In the genomic region with DNA sequence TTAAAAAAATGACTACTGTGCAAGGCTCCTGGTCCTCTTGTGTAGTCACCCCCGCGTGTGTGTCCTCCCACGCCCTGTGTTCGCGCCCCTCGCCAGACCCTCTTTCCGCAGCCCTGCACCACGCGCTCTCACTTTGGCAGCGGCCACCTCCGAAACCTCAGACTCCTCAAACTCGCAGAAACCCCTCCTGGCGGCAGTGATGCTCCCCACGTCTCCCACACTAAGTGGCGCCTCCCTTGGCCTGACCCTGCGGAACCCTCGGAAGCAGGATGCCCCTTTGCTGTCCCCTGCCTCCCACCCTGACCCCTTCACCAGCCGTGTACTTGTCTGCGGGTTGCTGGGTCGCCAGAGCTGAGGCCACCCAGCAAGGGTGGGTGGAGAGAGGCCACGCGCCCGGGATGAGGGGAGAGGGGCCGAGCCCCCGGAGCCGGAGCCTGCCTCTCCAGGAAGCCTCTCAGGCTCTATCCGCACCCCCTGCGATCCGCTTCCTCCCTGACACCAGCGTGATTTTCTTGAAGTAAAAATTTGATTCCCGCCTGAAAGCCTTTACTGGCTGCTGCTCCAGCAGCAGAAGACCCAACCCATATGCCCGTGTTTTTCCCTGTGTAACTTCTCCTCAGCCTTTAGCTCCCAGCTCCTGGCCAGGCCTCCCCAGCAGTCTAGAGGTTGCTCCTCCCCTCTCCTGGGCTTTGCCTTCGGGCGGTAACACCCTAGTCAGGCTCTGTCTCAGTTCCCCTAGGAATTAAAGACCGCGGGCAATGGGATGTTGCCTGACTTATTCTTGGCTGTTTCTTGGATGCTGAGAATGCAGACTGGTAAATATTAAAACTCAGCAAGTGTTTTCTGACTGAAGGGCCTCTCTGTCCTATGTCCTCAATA, we compare ENCODE assay signal across 21 cellular contexts. TPM values are rescaled to one million over a fixed set of nuclear protein-coding genes. Genes with fewer than 3 reads are reported as not detected.
DNase-seq lines count a peak whose midpoint lies in the region; FAIRE-seq and TF ChIP-seq lines count a peak whose summit lies in the region.
"Had no signal": no experiment of that assay in that cellular context is flagged by ENCODE, and none has a peak within 500 bp of the region (broad histone marks: within the 10 kb centered on the region; RNA-seq: fewer than 3 reads in every experiment).

No MANE protein-coding gene starts in this region.

- no peak for TF ChIP-seq RAD21 in H1 (IDR thresholded peaks at IDR 0.05 in 1 of 2, conservative IDR thresholded peaks at IDR 0.05 in 1 of 2; ENCODE audit: low read depth in 2 of 2, low read length in 2 of 2)

- H3K4me3 Mint-ChIP-seq in nephron progenitor cell (no peak overlapping the region), neural progenitor cell (no peak overlapping the region)
- H3K4me3 Mint-ChIP-seq: CD4-positive, alpha-beta T cell; HFFc6 had no signal

- H3K27me3 Mint-ChIP-seq in nephron progenitor cell (ENCODE audit: low read depth, poor library complexity): peaks cover 2% of the 10 kb centered on the region
- peaks cover 1% of the 10 kb centered on the region for H3K27me3 Mint-ChIP-seq in neural progenitor cell (ENCODE audit: insufficient read depth, low read depth)
- H3K27me3 Mint-ChIP-seq: CD4-positive, alpha-beta T cell had no signal

- no peak overlapping the region for H2BK20ac ChIP-seq in H1 (ENCODE audit: low read length)

- H3K4me2 ChIP-seq in H1 (ENCODE audit: insufficient read depth in 1 of 2, low read depth in 2 of 2, low read length in 2 of 2) (no peak overlapping the region), trophoblast cell (ENCODE audit: low read length) (no peak overlapping the region), neural progenitor cell (no peak overlapping the region)

- H4K91ac ChIP-seq in H1 (replicated peaks; ENCODE audit: insufficient read length, low read length) (no peak overlapping the region), trophoblast cell (ENCODE audit: low read depth, low read length) (peak overlapping the region; percentile 49)

- H2BK12ac ChIP-seq in H1 (ENCODE audit: low read depth, low read length): no peak overlapping the region
- H2BK12ac ChIP-seq in trophoblast cell (ENCODE audit: low read length): peak overlapping the region; percentile 11

- no peak overlapping the region for H3K27ac Mint-ChIP-seq in nephron progenitor cell
- H3K27ac Mint-ChIP-seq in neural progenitor cell: no peak overlapping the region
- H3K27ac Mint-ChIP-seq: CD4-positive, alpha-beta T cell; HFFc6 had no signal

- H3K9me3 ChIP-seq in H1 (ENCODE audit: insufficient read depth in 2 of 2, low read depth in 1 of 2, low read length in 1 of 2) (no peaks in the 10 kb centered on the region), trophoblast cell (ENCODE audit: insufficient read depth, low read depth, low read length) (no peaks in the 10 kb centered on the region), neural progenitor cell (ENCODE audit: low read depth) (no peaks in the 10 kb centered on the region)
- H3K9me3 ChIP-seq: MG63, SJCRH30 had no signal

- peak; percentile 25 for DNase-seq in H7
- DNase-seq in H1 (ENCODE audit: low read depth in 1 of 2, low spot score in 2 of 2): no peak
- no peak for DNase-seq in trophoblast cell
- DNase-seq in nephron progenitor cell: no peak
- DNase-seq in pons (ENCODE audit: low spot score): no peak
- no peak for DNase-seq in NCI-H2081 treated with DMSO at 0.1 percent for 48 hours (lab: John Stamatoyannopoulos, UW)
- no peak for DNase-seq in neural progenitor cell (ENCODE audit: low spot score)
- DNase-seq: CD4-positive, alpha-beta T cell; COR-L47; GF-D8; HFFc6; MG63; NCI-H1048; NCI-H1417 treated with DMSO at 0.1 percent for 48 hours; NCI-H187; NCI-H2227 treated with DMSO at 0.1 percent for 48 hours; NCI-H510A; SJCRH30 had no signal

- no peaks in the 10 kb centered on the region for H3K79me2 ChIP-seq in H1 (ENCODE audit: control insufficient read depth in 1 of 2, insufficient read depth in 2 of 2, low read length in 2 of 2)
- H3K79me2 ChIP-seq in trophoblast cell (ENCODE audit: control insufficient read depth, insufficient read depth, low read length, poor library complexity): no peaks in the 10 kb centered on the region
- no peaks in the 10 kb centered on the region for H3K79me2 ChIP-seq in neural progenitor cell (ENCODE audit: low read depth)

- H4K8ac ChIP-seq in H1 (ENCODE audit: extremely low read depth, insufficient read depth, low read length) (no peak overlapping the region), trophoblast cell (ENCODE audit: low read depth, low read length) (no peak overlapping the region)

- H3K27me3 ChIP-seq in H7 (ENCODE audit: control insufficient read depth, insufficient read depth, low read length): no peaks in the 10 kb centered on the region
- no peaks in the 10 kb centered on the region for H3K27me3 ChIP-seq in H1 (replicated peaks in 1 of 4; ENCODE audit: control insufficient read depth in 3 of 4, extremely low read depth in 1 of 4, insufficient read depth in 3 of 4, low read length in 3 of 4)
- no peaks in the 10 kb centered on the region for H3K27me3 ChIP-seq in trophoblast cell (ENCODE audit: insufficient read depth, low read length)
- H3K27me3 ChIP-seq in neural progenitor cell: no peaks in the 10 kb centered on the region
- H3K27me3 ChIP-seq: MG63, SJCRH30 had no signal

- H4K20me1 ChIP-seq in H1 (replicated peaks in 1 of 2; ENCODE audit: control insufficient read depth in 1 of 2, insufficient read depth in 2 of 2, low read length in 2 of 2): no peaks in the 10 kb centered on the region
- H4K20me1 ChIP-seq in neural progenitor cell (ENCODE audit: low read depth): no peaks in the 10 kb centered on the region

- H3K23me2 ChIP-seq in H1 (ENCODE audit: low read depth, low read length): no peaks in the 10 kb centered on the region

- H3K4ac ChIP-seq in H1 (replicated peaks; ENCODE audit: insufficient read length, low read depth, low read length) (no peak overlapping the region), trophoblast cell (ENCODE audit: low read depth, low read length) (peak overlapping the region; percentile 13)

- no peaks in the 10 kb centered on the region; a peak in 1 of 7 replicates for H3K4me1 ChIP-seq in H1 (replicated peaks in 1 of 4; ENCODE audit: control insufficient read depth in 3 of 4, insufficient read depth in 4 of 4, low read length in 3 of 4)
- H3K4me1 ChIP-seq in trophoblast cell (ENCODE audit: control insufficient read depth in 1 of 2, insufficient read depth in 2 of 2, low read length in 2 of 2): peaks cover 1 to 3% of the 10 kb centered on the region in 2 experiments
- H3K4me1 ChIP-seq in neural progenitor cell: no peaks in the 10 kb centered on the region
- H3K4me1 ChIP-seq: SJCRH30 had no signal

- H2BK5ac ChIP-seq in H1 (ENCODE audit: low read depth, low read length) (no peak overlapping the region), trophoblast cell (ENCODE audit: low read depth, low read length, poor library complexity) (no peak overlapping the region)

- no peak overlapping the region for H3K56ac ChIP-seq in H1 (replicated peaks; ENCODE audit: insufficient read length, low read depth, low read length)

- H3K36me3 Mint-ChIP-seq in nephron progenitor cell (ENCODE audit: low read depth) (peaks cover 29% of the 10 kb centered on the region), neural progenitor cell (peaks cover 9% of the 10 kb centered on the region)

- H3K18ac ChIP-seq in H1 (ENCODE audit: extremely low read depth, low read length) (no peak overlapping the region), trophoblast cell (ENCODE audit: low read length) (no peak overlapping the region)

- H3K9me3 Mint-ChIP-seq in nephron progenitor cell (no peaks in the 10 kb centered on the region), neural progenitor cell (no peaks in the 10 kb centered on the region)
- H3K9me3 Mint-ChIP-seq: CD4-positive, alpha-beta T cell; HFFc6 had no signal

- H3K4me1 Mint-ChIP-seq in nephron progenitor cell (peaks cover 5% of the 10 kb centered on the region), neural progenitor cell (peaks cover 4% of the 10 kb centered on the region)

- CTCF ChIA-PET in H1 (lab: Charles Lee; ENCODE audit: partially characterized antibody): interaction anchor here (1.0 to 1.5 kb wide), 2 partner anchors 55 to 90 kb away, joined by 3 to 4 read pairs; partner anchors contain the start of gene MIPEP

- H2AK5ac ChIP-seq in H1 (ENCODE audit: low read depth, low read length) (no peak overlapping the region), trophoblast cell (ENCODE audit: low read length) (peak overlapping the region; percentile 30)

- TF ChIP-seq CTCF in H1 (IDR thresholded peaks at IDR 0.05; ENCODE audit: control extremely low read depth in 1 of 3, insufficient read depth in 1 of 3, low read depth in 1 of 3, low read length in 3 of 3) (peak in 2 of 3 experiments; percentile 4 to 42; a peak in 3 of 4 replicates), nephron progenitor cell (IDR thresholded peaks at IDR 0.05) (no peak), neural progenitor cell (IDR thresholded peaks at IDR 0.05) (no peak)

- TF ChIP-seq POLR2A in H1 (IDR thresholded peaks at IDR 0.05; ENCODE audit: control extremely low read depth in 1 of 2, low read depth in 2 of 2, low read length in 2 of 2): no peak

- H4K12ac ChIP-seq in trophoblast cell (ENCODE audit: low read depth, low read length): no peak overlapping the region

- no peak for TF ChIP-seq EP300 in H1 (IDR thresholded peaks at IDR 0.05; ENCODE audit: borderline replicate concordance in 1 of 2, low read depth in 2 of 2, low read length in 2 of 2)

- H2BK120ac ChIP-seq in H1 (replicated peaks; ENCODE audit: low read depth, low read length) (no peak overlapping the region), trophoblast cell (ENCODE audit: insufficient read depth, low read length, poor library complexity) (no peak overlapping the region)

- H3K23ac ChIP-seq in H1 (ENCODE audit: insufficient read length): no peak overlapping the region
- no peak overlapping the region for H3K23ac ChIP-seq in trophoblast cell (ENCODE audit: low read length)

- no peak overlapping the region for H3K4me3 ChIP-seq in H7 (ENCODE audit: insufficient read depth, low read depth, low read length)
- H3K4me3 ChIP-seq in H1 (ENCODE audit: extremely low read depth in 1 of 4, insufficient read depth in 2 of 4, low read depth in 3 of 4, low read length in 4 of 4): no peak overlapping the region
- no peak overlapping the region for H3K4me3 ChIP-seq in trophoblast cell (ENCODE audit: low read depth, low read length)
- no peak overlapping the region for H3K4me3 ChIP-seq in neural progenitor cell
- H3K4me3 ChIP-seq: K562, MG63, SJCRH30 had no signal

- WGBS in H1 (ENCODE audit: extremely low coverage in 1 of 2, insufficient coverage in 1 of 2, insufficient read length in 1 of 2, insufficient replicate concordance in 2 of 2, low coverage in 1 of 2, low lambda C conversion rate in 2 of 2, missing lambda C conversion rate in 1 of 2), 2 experiments: 94% methylated on average over 32 of the region's 36 CpGs; no CpG with 5 or more reads in 1 of the 2 experiments
- WGBS in trophoblast cell (ENCODE audit: extremely low coverage, insufficient coverage, insufficient read length): no CpG with 5 or more reads among the region's 36 CpGs

- H3K14ac ChIP-seq in H1 (ENCODE audit: insufficient read length): no peak overlapping the region
- peak overlapping the region; percentile 4 for H3K14ac ChIP-seq in trophoblast cell (ENCODE audit: low read length)

- H2BK15ac ChIP-seq in H1 (ENCODE audit: low read length): no peak overlapping the region

- FAIRE-seq in H1 (lab: Jason Lieb, UNC): no peak
- FAIRE-seq: GM19239, H54, K562 had no signal

- H2AFZ ChIP-seq in H1 (ENCODE audit: low read length) (no peak overlapping the region), trophoblast cell (ENCODE audit: insufficient read depth, low read length, poor library complexity) (no peak overlapping the region), neural progenitor cell (replicated peaks) (no peak overlapping the region)

- no peak overlapping the region for H4K5ac ChIP-seq in H1 (ENCODE audit: insufficient read length, low read depth, low read length)

- H3K79me1 ChIP-seq in H1 (ENCODE audit: low read depth, low read length): no peaks in the 10 kb centered on the region
- no peaks in the 10 kb centered on the region for H3K79me1 ChIP-seq in trophoblast cell (ENCODE audit: low read length)

- H3F3A ChIP-seq in neural progenitor cell (ENCODE audit: low read depth): no peaks in the 10 kb centered on the region

- POLR2A ChIA-PET in H1 (lab: Charles Lee; ENCODE audit: partially characterized antibody): interaction anchor here (0.6 kb wide), 1 partner anchor 23 kb away, joined by 3 read pairs; no protein-coding TSS in a partner anchor

- H3K9ac ChIP-seq in H1 (replicated peaks in 1 of 4; ENCODE audit: extremely low read depth in 1 of 4, low read depth in 3 of 4, low read length in 3 of 4) (no peak overlapping the region), trophoblast cell (ENCODE audit: low read length) (no peak overlapping the region), neural progenitor cell (no peak overlapping the region)

- H3K36me3 ChIP-seq in H7 (replicated peaks; ENCODE audit: control insufficient read depth, insufficient read depth, low read length) (no peaks in the 10 kb centered on the region), H1 (ENCODE audit: control insufficient read depth in 2 of 4, insufficient read depth in 4 of 4, low read length in 3 of 4) (peaks cover 0 to 2% (median 0%) of the 10 kb centered on the region in 4 experiments; a peak in 1 of 8 replicates), trophoblast cell (ENCODE audit: control insufficient read depth in 1 of 2, insufficient read depth in 2 of 2, low read length in 2 of 2) (no peaks in the 10 kb centered on the region), neural progenitor cell (no peaks in the 10 kb centered on the region)
- H3K36me3 ChIP-seq: SJCRH30 had no signal

- no peak overlapping the region for H3K27ac ChIP-seq in H1 (ENCODE audit: low read depth, low read length)
- H3K27ac ChIP-seq in trophoblast cell (ENCODE audit: low read depth, low read length): no peak overlapping the region
- no peak overlapping the region for H3K27ac ChIP-seq in neural progenitor cell
- H3K27ac ChIP-seq: SJCRH30 had no signal

RNA-seq across cellular contexts. Expression of gene MIPEP, which starts 55.2 kb away (rescaled TPM):
- 22.5 and 25.3 TPM in 2 replicates for total RNA-seq in H7 (2014; rRNA removed; shearing (Covaris generic))
- total RNA-seq in H1 (2021; fragmentation: NEBNext Ultra II Directional; extraction: Animal tissue kit (Norgen Biotek cat#: 25700)): 23.8 and 24.2 TPM in 2 replicates
- 18.0 and 24.0 TPM in 2 replicates for polyA plus RNA-seq in H1 (2011; rRNA removed)
- polyA plus RNA-seq in H1 (2011; cell fraction: cytosol; rRNA removed): 17.7 TPM
- 21.8 TPM for polyA plus RNA-seq in H1 (2011; cell fraction: nucleus; rRNA removed)
- 27.0 to 42.2 TPM (median 33.4 TPM) in 4 replicates for polyA plus RNA-seq in H1 (2012, experiment 1 of 2)
- 15.4 TPM for polyA plus RNA-seq in H1 (2012, experiment 2 of 2)
- polyA plus RNA-seq in H1 (2013, experiment 1 of 2): 22.8 TPM
- 20.2 TPM for polyA plus RNA-seq in H1 (2013, experiment 2 of 2)
- 18.4 and 20.3 TPM in 2 replicates for polyA minus RNA-seq in H1 (2011; rRNA and poly(A)+ RNA removed)
- polyA minus RNA-seq in H1 (2011; cell fraction: cytosol; rRNA and poly(A)+ RNA removed): 7.6 TPM
- 22.2 TPM for polyA minus RNA-seq in H1 (2011; cell fraction: nucleus; rRNA and poly(A)+ RNA removed)
- polyA plus RNA-seq in trophoblast cell (2013): 11.7 and 13.6 TPM in 2 replicates
- 19.5 and 22.8 TPM in 2 replicates for total RNA-seq in neural progenitor cell (ENCODE audit: low replicate concordance)

Comparison
In these comparisons a context has a peak if more than half of its experiments do, and no peak if none do; other contexts are left out.
1. CTCF ChIP-seq: peak in H1 (2 of 3); none in nephron progenitor cell (single experiment) and neural progenitor cell (single experiment).